Comparison of ENCODE assay signal across 1 cellular context in the genomic region with DNA sequence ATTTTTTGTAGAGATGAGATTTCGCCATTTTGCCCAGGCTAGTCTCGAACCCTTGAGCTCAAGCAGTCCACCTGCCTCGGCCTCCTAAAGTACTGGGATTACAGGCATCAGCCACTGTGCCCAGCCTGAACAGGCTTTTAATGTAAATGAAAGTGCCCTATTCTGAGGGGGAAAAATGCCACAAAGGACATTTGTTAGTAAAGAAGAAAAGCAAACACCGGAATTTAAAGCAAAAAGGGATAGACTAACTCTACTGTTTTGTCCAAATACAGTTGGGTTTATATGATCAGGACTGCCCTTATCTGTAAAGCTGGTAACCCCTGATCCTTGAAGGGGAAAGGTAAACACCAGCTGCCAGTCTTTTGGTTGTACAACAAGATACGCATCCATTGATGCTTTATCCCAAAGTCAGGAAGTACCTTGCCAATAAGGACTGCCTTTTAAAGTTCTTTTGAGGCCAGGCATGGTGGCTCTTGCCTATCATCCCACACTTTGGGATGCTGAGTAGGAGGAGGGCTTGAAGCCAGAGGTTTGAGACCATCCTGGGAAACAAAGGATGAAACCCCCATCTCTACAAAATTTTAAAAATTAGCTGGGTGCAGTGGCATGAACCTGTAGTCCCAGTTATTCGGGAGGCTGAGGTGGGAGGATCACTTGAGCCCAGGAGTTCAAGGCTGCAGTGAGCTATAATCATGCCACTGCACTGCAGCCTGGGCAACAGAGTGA.
TF ChIP-seq lines count a peak whose summit lies in the region.

No MANE protein-coding gene starts in this region.

TF ChIP-seq in HepG2, 621 proteins besides CTCF, POLR2A, EP300 and RAD21 (continued from another document and continues in another):
- TF ChIP-seq ATF7 (IDR thresholded peaks at IDR 0.05) (no peak), ATF7 (CRISPR knock-in tag; IDR thresholded peaks at IDR 0.05) (peak; percentile 34; the same call in 1 of the 2 replicates), HIVEP1 (CRISPR knock-in tag; IDR thresholded peaks at IDR 0.05) (peak; percentile 31; the same call in 1 of the 2 replicates), ZNF839 (CRISPR knock-in tag; IDR thresholded peaks at IDR 0.05; ENCODE audit: borderline replicate concordance) (no peak), MYC (CRISPR knock-in tag; IDR thresholded peaks at IDR 0.05; ENCODE audit: borderline replicate concordance) (no peak), NFYC (CRISPR knock-in tag; IDR thresholded peaks at IDR 0.05) (peak; percentile 44; the same call in 1 of the 2 replicates), TEAD3 (CRISPR knock-in tag; optimal IDR thresholded peaks at IDR 0.05; ENCODE audit: borderline replicate concordance) (peak; percentile 84), TMF1 (CRISPR knock-in tag; IDR thresholded peaks at IDR 0.05; ENCODE audit: low read depth) (no peak), RBAK (CRISPR knock-in tag; IDR thresholded peaks at IDR 0.05) (0 out of 2 replicates have a peak, but pooled peaks have one; percentile 40), HMG20A (CRISPR knock-in tag; IDR thresholded peaks at IDR 0.05; ENCODE audit: borderline replicate concordance) (peak; percentile 97), ATM (IDR thresholded peaks at IDR 0.05; ENCODE audit: borderline replicate concordance) (peak; percentile 58; the same call in 1 of the 2 replicates), ZNF282 (IDR thresholded peaks at IDR 0.05; ENCODE audit: partially characterized antibody) (no peak), TBX3 (IDR thresholded peaks at IDR 0.05; ENCODE audit: borderline replicate concordance) (peak; percentile 84; the same call in 1 of the 2 replicates), TEAD2 (CRISPR knock-in tag; IDR thresholded peaks at IDR 0.05) (no peak), TOE1 (CRISPR knock-in tag; IDR thresholded peaks at IDR 0.05) (no peak), HOXA5 (CRISPR knock-in tag; IDR thresholded peaks at IDR 0.05) (peak; percentile 87), SRSF4 (IDR thresholded peaks at IDR 0.05; ENCODE audit: low read depth, low read length, poor library complexity, severe bottlenecking) (no peak), ZNF776 (CRISPR knock-in tag; IDR thresholded peaks at IDR 0.05) (no peak), KDM6A (CRISPR knock-in tag; IDR thresholded peaks at IDR 0.05; ENCODE audit: low read depth) (peak; percentile 72), ZNF256 (CRISPR knock-in tag; conservative IDR thresholded peaks at IDR 0.05) (0 out of 2 replicates have a peak, but pooled peaks have one; percentile 41), ZNF614 (CRISPR knock-in tag; IDR thresholded peaks at IDR 0.05; ENCODE audit: borderline replicate concordance) (peak; percentile 93), ZNF550 (CRISPR knock-in tag; IDR thresholded peaks at IDR 0.05; ENCODE audit: borderline replicate concordance) (no peak), ZFYVE20 (CRISPR knock-in tag; IDR thresholded peaks at IDR 0.05; ENCODE audit: borderline replicate concordance, low read depth) (no peak), MLLT10 (CRISPR knock-in tag; IDR thresholded peaks at IDR 0.05) (no peak), ZBTB42 (CRISPR knock-in tag; IDR thresholded peaks at IDR 0.05) (no peak), NPAS2 (CRISPR knock-in tag; IDR thresholded peaks at IDR 0.05; ENCODE audit: borderline replicate concordance) (no peak), RBM22 (optimal IDR thresholded peaks at IDR 0.05; ENCODE audit: low read length) (no peak), ZNF501 (CRISPR knock-in tag; IDR thresholded peaks at IDR 0.05) (no peak), ATAD3A (CRISPR knock-in tag; IDR thresholded peaks at IDR 0.05) (no peak), RXRA (CRISPR knock-in tag; IDR thresholded peaks at IDR 0.05) (peak; percentile 92; the same call in 1 of the 2 replicates), ZNF253 (CRISPR knock-in tag; IDR thresholded peaks at IDR 0.05; ENCODE audit: borderline replicate concordance) (no peak), NR3C1 (CRISPR knock-in tag; IDR thresholded peaks at IDR 0.05) (no peak), ZNF790 (CRISPR knock-in tag; IDR thresholded peaks at IDR 0.05; ENCODE audit: borderline replicate concordance) (no peak), POLR2G (IDR thresholded peaks at IDR 0.05; ENCODE audit: low read depth, low read length) (peak; percentile 67), ZNF737 (CRISPR knock-in tag; IDR thresholded peaks at IDR 0.05; ENCODE audit: borderline replicate concordance) (no peak), MIXL1 (CRISPR knock-in tag; IDR thresholded peaks at IDR 0.05) (peak; percentile 55; the same call in 1 of the 2 replicates), ZBTB38 (CRISPR knock-in tag; IDR thresholded peaks at IDR 0.05) (no peak; the same call in 1 of the 2 replicates), SALL1 (CRISPR knock-in tag; IDR thresholded peaks at IDR 0.05) (peak; percentile 86), ZNF816 (CRISPR knock-in tag; IDR thresholded peaks at IDR 0.05; ENCODE audit: borderline replicate concordance) (no peak), DNMT3B (CRISPR knock-in tag; conservative IDR thresholded peaks at IDR 0.05) (peak; percentile 35; the same call in 1 of the 2 replicates), ZNF33A (CRISPR knock-in tag; IDR thresholded peaks at IDR 0.05; ENCODE audit: borderline replicate concordance) (peak; percentile 49; the same call in 1 of the 2 replicates), ZNF777 (CRISPR knock-in tag; IDR thresholded peaks at IDR 0.05) (peak; percentile 21; the same call in 1 of the 2 replicates)
- TF ChIP-seq, protein P1, sequence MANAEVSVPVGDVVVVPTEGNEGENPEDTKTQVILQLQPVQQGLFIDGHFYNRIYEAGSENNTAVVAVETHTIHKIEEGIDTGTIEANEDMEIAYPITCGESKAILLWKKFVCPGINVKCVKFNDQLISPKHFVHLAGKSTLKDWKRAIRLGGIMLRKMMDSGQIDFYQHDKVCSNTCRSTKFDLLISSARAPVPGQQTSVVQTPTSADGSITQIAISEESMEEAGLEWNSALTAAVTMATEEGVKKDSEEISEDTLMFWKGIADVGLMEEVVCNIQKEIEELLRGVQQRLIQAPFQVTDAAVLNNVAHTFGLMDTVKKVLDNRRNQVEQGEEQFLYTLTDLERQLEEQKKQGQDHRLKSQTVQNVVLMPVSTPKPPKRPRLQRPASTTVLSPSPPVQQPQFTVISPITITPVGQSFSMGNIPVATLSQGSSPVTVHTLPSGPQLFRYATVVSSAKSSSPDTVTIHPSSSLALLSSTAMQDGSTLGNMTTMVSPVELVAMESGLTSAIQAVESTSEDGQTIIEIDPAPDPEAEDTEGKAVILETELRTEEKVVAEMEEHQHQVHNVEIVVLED (CRISPR knock-in tag; IDR thresholded peaks at IDR 0.05; ENCODE audit: borderline replicate concordance), result no peak
- TF ChIP-seq, protein P2, sequence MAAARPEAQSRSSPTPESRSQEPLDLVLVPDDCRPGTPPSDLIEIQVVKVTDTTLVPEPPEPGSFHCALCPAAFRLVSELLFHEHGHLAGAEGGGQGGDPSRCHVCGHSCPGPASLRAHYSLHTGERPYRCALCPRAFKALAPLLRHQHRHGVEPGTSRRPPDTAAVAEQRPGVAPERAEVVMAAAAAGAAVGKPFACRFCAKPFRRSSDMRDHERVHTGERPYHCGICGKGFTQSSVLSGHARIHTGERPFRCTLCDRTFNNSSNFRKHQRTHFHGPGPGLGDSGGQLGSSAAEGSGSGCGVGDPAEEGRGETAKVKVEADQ (CRISPR knock-in tag; IDR thresholded peaks at IDR 0.05; ENCODE audit: borderline replicate concordance), result no peak
- TF ChIP-seq, protein P3, sequence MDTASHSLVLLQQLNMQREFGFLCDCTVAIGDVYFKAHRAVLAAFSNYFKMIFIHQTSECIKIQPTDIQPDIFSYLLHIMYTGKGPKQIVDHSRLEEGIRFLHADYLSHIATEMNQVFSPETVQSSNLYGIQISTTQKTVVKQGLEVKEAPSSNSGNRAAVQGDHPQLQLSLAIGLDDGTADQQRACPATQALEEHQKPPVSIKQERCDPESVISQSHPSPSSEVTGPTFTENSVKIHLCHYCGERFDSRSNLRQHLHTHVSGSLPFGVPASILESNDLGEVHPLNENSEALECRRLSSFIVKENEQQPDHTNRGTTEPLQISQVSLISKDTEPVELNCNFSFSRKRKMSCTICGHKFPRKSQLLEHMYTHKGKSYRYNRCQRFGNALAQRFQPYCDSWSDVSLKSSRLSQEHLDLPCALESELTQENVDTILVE (CRISPR knock-in tag; IDR thresholded peaks at IDR 0.05), result peak; percentile 76; the same call in 1 of the 2 replicates
- TF ChIP-seq, protein P4, sequence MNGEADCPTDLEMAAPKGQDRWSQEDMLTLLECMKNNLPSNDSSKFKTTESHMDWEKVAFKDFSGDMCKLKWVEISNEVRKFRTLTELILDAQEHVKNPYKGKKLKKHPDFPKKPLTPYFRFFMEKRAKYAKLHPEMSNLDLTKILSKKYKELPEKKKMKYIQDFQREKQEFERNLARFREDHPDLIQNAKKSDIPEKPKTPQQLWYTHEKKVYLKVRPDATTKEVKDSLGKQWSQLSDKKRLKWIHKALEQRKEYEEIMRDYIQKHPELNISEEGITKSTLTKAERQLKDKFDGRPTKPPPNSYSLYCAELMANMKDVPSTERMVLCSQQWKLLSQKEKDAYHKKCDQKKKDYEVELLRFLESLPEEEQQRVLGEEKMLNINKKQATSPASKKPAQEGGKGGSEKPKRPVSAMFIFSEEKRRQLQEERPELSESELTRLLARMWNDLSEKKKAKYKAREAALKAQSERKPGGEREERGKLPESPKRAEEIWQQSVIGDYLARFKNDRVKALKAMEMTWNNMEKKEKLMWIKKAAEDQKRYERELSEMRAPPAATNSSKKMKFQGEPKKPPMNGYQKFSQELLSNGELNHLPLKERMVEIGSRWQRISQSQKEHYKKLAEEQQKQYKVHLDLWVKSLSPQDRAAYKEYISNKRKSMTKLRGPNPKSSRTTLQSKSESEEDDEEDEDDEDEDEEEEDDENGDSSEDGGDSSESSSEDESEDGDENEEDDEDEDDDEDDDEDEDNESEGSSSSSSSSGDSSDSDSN (CRISPR knock-in tag; IDR thresholded peaks at IDR 0.05), result no peak
- TF ChIP-seq, protein P5, sequence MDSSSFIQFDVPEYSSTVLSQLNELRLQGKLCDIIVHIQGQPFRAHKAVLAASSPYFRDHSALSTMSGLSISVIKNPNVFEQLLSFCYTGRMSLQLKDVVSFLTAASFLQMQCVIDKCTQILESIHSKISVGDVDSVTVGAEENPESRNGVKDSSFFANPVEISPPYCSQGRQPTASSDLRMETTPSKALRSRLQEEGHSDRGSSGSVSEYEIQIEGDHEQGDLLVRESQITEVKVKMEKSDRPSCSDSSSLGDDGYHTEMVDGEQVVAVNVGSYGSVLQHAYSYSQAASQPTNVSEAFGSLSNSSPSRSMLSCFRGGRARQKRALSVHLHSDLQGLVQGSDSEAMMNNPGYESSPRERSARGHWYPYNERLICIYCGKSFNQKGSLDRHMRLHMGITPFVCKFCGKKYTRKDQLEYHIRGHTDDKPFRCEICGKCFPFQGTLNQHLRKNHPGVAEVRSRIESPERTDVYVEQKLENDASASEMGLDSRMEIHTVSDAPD (CRISPR knock-in tag; IDR thresholded peaks at IDR 0.05), result peak; percentile 97
- TF ChIP-seq, protein P6, sequence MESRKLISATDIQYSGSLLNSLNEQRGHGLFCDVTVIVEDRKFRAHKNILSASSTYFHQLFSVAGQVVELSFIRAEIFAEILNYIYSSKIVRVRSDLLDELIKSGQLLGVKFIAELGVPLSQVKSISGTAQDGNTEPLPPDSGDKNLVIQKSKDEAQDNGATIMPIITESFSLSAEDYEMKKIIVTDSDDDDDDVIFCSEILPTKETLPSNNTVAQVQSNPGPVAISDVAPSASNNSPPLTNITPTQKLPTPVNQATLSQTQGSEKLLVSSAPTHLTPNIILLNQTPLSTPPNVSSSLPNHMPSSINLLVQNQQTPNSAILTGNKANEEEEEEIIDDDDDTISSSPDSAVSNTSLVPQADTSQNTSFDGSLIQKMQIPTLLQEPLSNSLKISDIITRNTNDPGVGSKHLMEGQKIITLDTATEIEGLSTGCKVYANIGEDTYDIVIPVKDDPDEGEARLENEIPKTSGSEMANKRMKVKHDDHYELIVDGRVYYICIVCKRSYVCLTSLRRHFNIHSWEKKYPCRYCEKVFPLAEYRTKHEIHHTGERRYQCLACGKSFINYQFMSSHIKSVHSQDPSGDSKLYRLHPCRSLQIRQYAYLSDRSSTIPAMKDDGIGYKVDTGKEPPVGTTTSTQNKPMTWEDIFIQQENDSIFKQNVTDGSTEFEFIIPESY (CRISPR knock-in tag; IDR thresholded peaks at IDR 0.05), result no peak
- TF ChIP-seq, protein P7, sequence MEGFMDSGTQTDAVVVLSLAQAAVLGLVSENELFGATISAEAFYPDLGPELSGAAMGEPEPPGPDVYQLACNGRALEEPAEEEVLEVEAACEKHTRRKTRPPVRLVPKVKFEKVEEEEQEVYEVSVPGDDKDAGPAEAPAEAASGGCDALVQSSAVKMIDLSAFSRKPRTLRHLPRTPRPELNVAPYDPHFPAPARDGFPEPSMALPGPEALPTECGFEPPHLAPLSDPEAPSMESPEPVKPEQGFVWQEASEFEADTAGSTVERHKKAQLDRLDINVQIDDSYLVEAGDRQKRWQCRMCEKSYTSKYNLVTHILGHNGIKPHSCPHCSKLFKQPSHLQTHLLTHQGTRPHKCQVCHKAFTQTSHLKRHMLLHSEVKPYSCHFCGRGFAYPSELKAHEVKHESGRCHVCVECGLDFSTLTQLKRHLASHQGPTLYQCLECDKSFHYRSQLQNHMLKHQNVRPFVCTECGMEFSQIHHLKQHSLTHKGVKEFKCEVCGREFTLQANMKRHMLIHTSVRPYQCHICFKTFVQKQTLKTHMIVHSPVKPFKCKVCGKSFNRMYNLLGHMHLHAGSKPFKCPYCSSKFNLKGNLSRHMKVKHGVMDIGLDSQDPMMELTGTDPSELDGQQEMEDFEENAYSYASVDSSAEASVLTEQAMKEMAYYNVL (CRISPR knock-in tag; IDR thresholded peaks at IDR 0.05; ENCODE audit: borderline replicate concordance), result peak; percentile 97
- TF ChIP-seq, protein P8, sequence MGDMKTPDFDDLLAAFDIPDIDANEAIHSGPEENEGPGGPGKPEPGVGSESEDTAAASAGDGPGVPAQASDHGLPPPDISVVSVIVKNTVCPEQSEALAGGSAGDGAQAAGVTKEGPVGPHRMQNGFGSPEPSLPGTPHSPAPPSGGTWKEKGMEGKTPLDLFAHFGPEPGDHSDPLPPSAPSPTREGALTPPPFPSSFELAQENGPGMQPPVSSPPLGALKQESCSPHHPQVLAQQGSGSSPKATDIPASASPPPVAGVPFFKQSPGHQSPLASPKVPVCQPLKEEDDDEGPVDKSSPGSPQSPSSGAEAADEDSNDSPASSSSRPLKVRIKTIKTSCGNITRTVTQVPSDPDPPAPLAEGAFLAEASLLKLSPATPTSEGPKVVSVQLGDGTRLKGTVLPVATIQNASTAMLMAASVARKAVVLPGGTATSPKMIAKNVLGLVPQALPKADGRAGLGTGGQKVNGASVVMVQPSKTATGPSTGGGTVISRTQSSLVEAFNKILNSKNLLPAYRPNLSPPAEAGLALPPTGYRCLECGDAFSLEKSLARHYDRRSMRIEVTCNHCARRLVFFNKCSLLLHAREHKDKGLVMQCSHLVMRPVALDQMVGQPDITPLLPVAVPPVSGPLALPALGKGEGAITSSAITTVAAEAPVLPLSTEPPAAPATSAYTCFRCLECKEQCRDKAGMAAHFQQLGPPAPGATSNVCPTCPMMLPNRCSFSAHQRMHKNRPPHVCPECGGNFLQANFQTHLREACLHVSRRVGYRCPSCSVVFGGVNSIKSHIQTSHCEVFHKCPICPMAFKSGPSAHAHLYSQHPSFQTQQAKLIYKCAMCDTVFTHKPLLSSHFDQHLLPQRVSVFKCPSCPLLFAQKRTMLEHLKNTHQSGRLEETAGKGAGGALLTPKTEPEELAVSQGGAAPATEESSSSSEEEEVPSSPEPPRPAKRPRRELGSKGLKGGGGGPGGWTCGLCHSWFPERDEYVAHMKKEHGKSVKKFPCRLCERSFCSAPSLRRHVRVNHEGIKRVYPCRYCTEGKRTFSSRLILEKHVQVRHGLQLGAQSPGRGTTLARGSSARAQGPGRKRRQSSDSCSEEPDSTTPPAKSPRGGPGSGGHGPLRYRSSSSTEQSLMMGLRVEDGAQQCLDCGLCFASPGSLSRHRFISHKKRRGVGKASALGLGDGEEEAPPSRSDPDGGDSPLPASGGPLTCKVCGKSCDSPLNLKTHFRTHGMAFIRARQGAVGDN (CRISPR knock-in tag; IDR thresholded peaks at IDR 0.05), result no peak
